In the genomic region with DNA sequence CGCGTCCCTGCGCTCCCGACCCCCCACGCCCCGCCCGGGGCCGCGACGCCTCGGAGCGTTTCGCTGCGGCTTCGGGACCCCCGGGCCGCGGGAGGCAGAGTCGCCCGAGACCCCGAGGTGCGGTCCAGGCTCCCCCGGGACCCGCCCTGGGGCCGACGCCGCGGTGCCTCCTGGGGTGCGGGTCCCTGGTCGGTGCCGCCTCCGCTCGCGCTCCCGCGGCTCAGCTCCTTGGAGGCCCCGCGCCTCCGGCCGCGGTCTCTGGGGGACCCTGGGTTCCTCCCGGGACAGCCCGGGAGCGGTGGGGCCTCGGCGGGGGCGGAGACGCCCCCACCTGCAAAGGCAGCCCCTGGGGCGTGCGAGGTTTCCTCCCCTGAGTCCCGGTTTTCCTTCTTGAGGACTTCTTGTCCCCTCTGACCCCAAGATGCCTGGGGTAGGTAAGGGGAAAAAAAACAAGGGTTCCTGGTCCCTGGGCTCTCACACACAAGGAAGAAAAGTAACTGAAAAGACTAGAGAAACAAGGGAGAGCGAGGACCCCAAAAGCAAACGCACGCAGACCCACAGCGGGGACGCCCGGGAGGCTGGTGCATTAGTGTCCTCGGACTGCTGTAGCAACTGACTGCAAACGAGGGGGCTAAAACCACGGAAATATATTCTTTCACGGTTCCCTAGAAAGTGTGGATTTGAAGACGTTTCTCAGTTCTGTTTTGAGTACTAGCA, we compare ENCODE assay signal across 8 cellular contexts. TPM values are rescaled to one million over a fixed set of nuclear protein-coding genes. Genes with fewer than 3 reads are reported as not detected.
DNase-seq lines count a peak whose midpoint lies in the region; ATAC-seq and TF ChIP-seq lines count a peak whose summit lies in the region.

No MANE protein-coding gene starts in this region.

- DNase-seq in globus pallidus (ENCODE audit: low spot score), result no peak

- peak overlapping the region; percentile 96 for H3K4me3 ChIP-seq in DOHH2 (ENCODE audit: low read length)
- peak overlapping the region; percentile 80 for H3K4me3 ChIP-seq in iPS-20b (ENCODE audit: low read length)
- peak overlapping the region; percentile 79 to 90 for H3K4me3 ChIP-seq in stomach smooth muscle (ENCODE audit: low read length in 2 of 2)

- ATAC-seq in HG02642 (IDR thresholded peaks at IDR 0.05; ENCODE audit: poor library complexity, unreplicated experiment) (peak; percentile 12), GM21717 (IDR thresholded peaks at IDR 0.05; ENCODE audit: unreplicated experiment) (no peak), GM19395 (IDR thresholded peaks at IDR 0.05; ENCODE audit: unreplicated experiment) (no peak)
- ATAC-seq in activated T-helper 17 cell treated with anti-CD3 and anti-CD28 coated beads, Interleukin-2, amount 50 U/mL, for 72 hours (replicated peaks), result no peak

- no peaks in the 10 kb centered on the region for H3K36me3 Mint-ChIP-seq in activated T-helper 17 cell treated with anti-CD3 and anti-CD28 coated beads, Interleukin-2, amount 50 U/mL, for 72 hours (ENCODE audit: low read depth)

- H3K9me2 ChIP-seq in DOHH2 (replicated peaks; ENCODE audit: control insufficient read depth, low read length), result no peaks in the 10 kb centered on the region

- no peak overlapping the region for H3K27ac Mint-ChIP-seq in activated T-helper 17 cell treated with anti-CD3 and anti-CD28 coated beads, Interleukin-2, amount 50 U/mL, for 72 hours

- no peaks in the 10 kb centered on the region for H3K27me3 Mint-ChIP-seq in activated T-helper 17 cell treated with anti-CD3 and anti-CD28 coated beads, Interleukin-2, amount 50 U/mL, for 72 hours

- H3K36me3 ChIP-seq in DOHH2 (ENCODE audit: control insufficient read depth, low read length) (peaks cover 5% of the 10 kb centered on the region; the same call in 1 of the 2 replicates), iPS-20b (ENCODE audit: insufficient read depth, low read depth, low read length) (no peaks in the 10 kb centered on the region), stomach smooth muscle (ENCODE audit: control insufficient read depth in 2 of 2, insufficient read depth in 2 of 2, low read length in 2 of 2) (peaks cover 11 to 12% of the 10 kb centered on the region in 2 donors)

- H3K9me3 ChIP-seq in DOHH2 (ENCODE audit: control insufficient read depth, insufficient read depth, low read length) (0 out of 2 replicates have a peak, but pooled peaks cover 3% of the 10 kb centered on the region), iPS-20b (ENCODE audit: insufficient read depth, low read depth, low read length) (peaks cover 28% of the 10 kb centered on the region), stomach smooth muscle (ENCODE audit: control insufficient read depth in 2 of 2, low read length in 2 of 2) (peaks cover 1 to 7% of the 10 kb centered on the region in 2 donors)

- H3K4me3 Mint-ChIP-seq in activated T-helper 17 cell treated with anti-CD3 and anti-CD28 coated beads, Interleukin-2, amount 50 U/mL, for 72 hours, result peak overlapping the region; percentile 71

- H3K9me3 Mint-ChIP-seq in activated T-helper 17 cell treated with anti-CD3 and anti-CD28 coated beads, Interleukin-2, amount 50 U/mL, for 72 hours, result no peaks in the 10 kb centered on the region

- H4K20me1 ChIP-seq in DOHH2 (ENCODE audit: control insufficient read depth, insufficient read depth, low read depth, low read length), result no peaks in the 10 kb centered on the region

- TF ChIP-seq CTCF in DOHH2 (IDR thresholded peaks at IDR 0.05; ENCODE audit: low read depth, low read length, poor library complexity, severe bottlenecking), result no peak

- peaks cover 24% of the 10 kb centered on the region for H3K4me1 ChIP-seq in DOHH2 (ENCODE audit: control insufficient read depth, low read length)
- H3K4me1 ChIP-seq in iPS-20b (ENCODE audit: insufficient read depth, low read length), result no peaks in the 10 kb centered on the region
- H3K4me1 ChIP-seq in stomach smooth muscle (ENCODE audit: control insufficient read depth, insufficient read depth, low read length), result peaks cover 14% of the 10 kb centered on the region

- H3K4me1 Mint-ChIP-seq in activated T-helper 17 cell treated with anti-CD3 and anti-CD28 coated beads, Interleukin-2, amount 50 U/mL, for 72 hours, result peaks cover 6% of the 10 kb centered on the region

- H3K79me2 ChIP-seq in DOHH2 (ENCODE audit: control insufficient read depth, low read length), result peaks cover 28% of the 10 kb centered on the region

- H3K27me3 ChIP-seq in DOHH2 (ENCODE audit: control insufficient read depth, low read length), result no peaks in the 10 kb centered on the region
- peaks cover 8% of the 10 kb centered on the region for H3K27me3 ChIP-seq in iPS-20b (ENCODE audit: insufficient read depth, low read length)
- no peaks in the 10 kb centered on the region for H3K27me3 ChIP-seq in stomach smooth muscle (ENCODE audit: control insufficient read depth in 1 of 2, insufficient read depth in 2 of 2, low read length in 2 of 2)

- peak overlapping the region; percentile 75 for H3K4me2 ChIP-seq in DOHH2 (ENCODE audit: low read length)

- H3K9ac ChIP-seq in iPS-20b (ENCODE audit: low read depth, low read length) (peak overlapping the region; percentile 69; the same call in 1 of the 2 replicates), stomach smooth muscle (ENCODE audit: low read length in 2 of 2) (peak overlapping the region; percentile 47 to 73)

- H3K27ac ChIP-seq in DOHH2 (ENCODE audit: low read depth, low read length) (0 out of 2 replicates have a peak overlapping the region, but pooled peaks have one; percentile 7), iPS-20b (ENCODE audit: low read length) (no peak overlapping the region), stomach smooth muscle (ENCODE audit: low read length) (no peak overlapping the region)

- H3F3A ChIP-seq in DOHH2 (ENCODE audit: control insufficient read depth, insufficient read depth), result peaks cover 11% of the 10 kb centered on the region

RNA-seq across cellular contexts. Expression of gene ZNF555, which starts 0.7 kb away (rescaled TPM):
- 1 to 10 TPM; 1.3 to 4.5 TPM for total RNA-seq in activated T-helper 17 cell treated with anti-CD3 and anti-CD28 coated beads, Interleukin-2, amount 50 U/mL, for 72 hours

RNA-seq across cellular contexts. Expression of gene ZNF554, which starts 22.3 kb away (rescaled TPM):
- total RNA-seq in activated T-helper 17 cell treated with anti-CD3 and anti-CD28 coated beads, Interleukin-2, amount 50 U/mL, for 72 hours, result 1 to 10 TPM in 1 of 2 donors, under 1 TPM in 1; 0.65 to 1.7 TPM

RNA-seq across cellular contexts. Expression of gene ZNF556, which starts 25.1 kb away (rescaled TPM):
- under 1 TPM in 1 of 2 donors, not detected in 1; 0.95 TPM for total RNA-seq in activated T-helper 17 cell treated with anti-CD3 and anti-CD28 coated beads, Interleukin-2, amount 50 U/mL, for 72 hours

RNA-seq across cellular contexts. Expression of gene THOP1, which starts 56.7 kb away (rescaled TPM):
- 100 to 1,000 TPM in 1 of 2 donors, 10 to 100 TPM in 1; 70.4 to 156 TPM for total RNA-seq in activated T-helper 17 cell treated with anti-CD3 and anti-CD28 coated beads, Interleukin-2, amount 50 U/mL, for 72 hours

RNA-seq across cellular contexts. Expression of gene ZNF57, which starts 58.7 kb away (rescaled TPM):
- 1 to 10 TPM; 4.7 to 6.1 TPM for total RNA-seq in activated T-helper 17 cell treated with anti-CD3 and anti-CD28 coated beads, Interleukin-2, amount 50 U/mL, for 72 hours
